8 cellular contexts compared by ENCODE assay signal in the genomic region with DNA sequence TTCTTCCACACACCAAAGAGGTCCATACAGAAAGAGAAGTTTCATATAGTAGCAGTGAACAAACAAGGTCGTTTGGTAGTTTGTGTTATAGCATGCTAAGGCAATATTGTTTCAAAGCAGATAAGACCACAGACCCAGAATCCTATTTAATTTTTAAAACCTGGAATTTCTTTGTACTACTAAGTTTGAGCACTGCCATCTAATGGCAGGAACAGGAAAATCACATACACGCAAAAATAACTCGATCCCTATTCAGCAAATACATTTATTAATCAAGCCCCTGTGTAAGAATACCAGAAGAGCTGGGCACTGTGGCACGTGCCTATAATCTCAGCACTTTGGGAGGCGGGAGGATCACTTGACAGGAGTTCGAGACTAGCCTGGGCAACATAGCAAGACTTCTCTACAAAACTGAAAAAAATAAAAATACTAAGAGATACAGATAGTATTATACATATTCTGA. TPM values are rescaled to one million over a fixed set of nuclear protein-coding genes. Genes with fewer than 3 reads are reported as not detected.
DNase-seq lines count a peak whose midpoint lies in the region; ATAC-seq and TF ChIP-seq lines count a peak whose summit lies in the region.

No MANE protein-coding gene starts in this region.

- no peaks in the 10 kb centered on the region for H3K9me3 ChIP-seq in tibial artery

- no peaks in the 10 kb centered on the region for H3K27me3 ChIP-seq in tibial artery

- no peak overlapping the region for H3K27ac ChIP-seq in tibial artery

- TF ChIP-seq CTCF in tibial artery (IDR thresholded peaks at IDR 0.05): peak; percentile 41 to 42

- DNase-seq in DMS 273 treated with DMSO at 0.1 percent for 48 hours (lab: John Stamatoyannopoulos, UW) (peak; percentile 9), HT1080 (ENCODE audit: low read depth) (peak; percentile 61), globus pallidus (ENCODE audit: low spot score) (peak; percentile 22), tibial artery (no peak), left lobe of liver (ENCODE audit: low spot score) (no peak)

- intact Hi-C loops in tibial artery (cut with DNase I; ENCODE audit: low total_unique reads): loop anchor here (10.0 kb wide), 1 partner anchor 261 kb away; no protein-coding TSS in a partner anchor

- no peak for ATAC-seq in SK-N-SH treated with all-trans-retinoic acid at 6 μM for 48 hours
- no peak for ATAC-seq in HG02623 (IDR thresholded peaks at IDR 0.05; ENCODE audit: unreplicated experiment)
- ATAC-seq in left lobe of liver: no peak
- ATAC-seq in esophagus mucosa: no peak

- H3K36me3 ChIP-seq in tibial artery: no peaks in the 10 kb centered on the region

- H3K4me3 ChIP-seq in tibial artery: no peak overlapping the region

- H3K4me1 ChIP-seq in tibial artery: peaks cover 0 to 18% (median 14%) of the 10 kb centered on the region in 4 donors

TF ChIP-seq in SK-N-SH treated with all-trans-retinoic acid at 6 μM for 48 hours, 23 proteins besides CTCF, POLR2A, EP300 and RAD21:
- TF ChIP-seq ZFP3 (CRISPR knock-in tag; IDR thresholded peaks at IDR 0.05) (no peak), ZNF70 (CRISPR knock-in tag; IDR thresholded peaks at IDR 0.05) (peak; percentile 96)

RNA-seq across cellular contexts. Expression of a gene that starts 2.9 kb away (rescaled TPM):
- total RNA-seq in HT1080 (2014; rRNA removed; shearing (Covaris generic)): 62.3 and 64.0 TPM in 2 replicates
- polyA plus RNA-seq in HT1080 (2015; cell fraction: cytosol; rRNA removed): 55.6 and 60.3 TPM in 2 replicates
- polyA plus RNA-seq in HT1080 (2015; cell fraction: nucleus; rRNA removed): 47.5 and 53.2 TPM in 2 replicates
- total RNA-seq in left lobe of liver: 4.7 TPM
- 29.8 TPM for total RNA-seq in esophagus mucosa

RNA-seq across cellular contexts. Expression of a gene that starts 29.9 kb away (rescaled TPM):
- total RNA-seq in HT1080 (2014; rRNA removed; shearing (Covaris generic)): not detected in 2 replicates
- polyA plus RNA-seq in HT1080 (2015; cell fraction: cytosol; rRNA removed): not detected in 2 replicates
- not detected in 2 replicates for polyA plus RNA-seq in HT1080 (2015; cell fraction: nucleus; rRNA removed)
- not detected for total RNA-seq in left lobe of liver
- total RNA-seq in esophagus mucosa: not detected

Comparison
In these comparisons a context has a peak if more than half of its experiments do, and no peak if none do; other contexts are left out.
1. DNase-seq: peak in DMS 273 treated with DMSO at 0.1 percent for 48 hours (single experiment), HT1080 (single experiment) and globus pallidus (single experiment); none in tibial artery (0 of 2) and left lobe of liver (single experiment).